Comparison of ENCODE assay signal across 1 cellular context in the genomic region with DNA sequence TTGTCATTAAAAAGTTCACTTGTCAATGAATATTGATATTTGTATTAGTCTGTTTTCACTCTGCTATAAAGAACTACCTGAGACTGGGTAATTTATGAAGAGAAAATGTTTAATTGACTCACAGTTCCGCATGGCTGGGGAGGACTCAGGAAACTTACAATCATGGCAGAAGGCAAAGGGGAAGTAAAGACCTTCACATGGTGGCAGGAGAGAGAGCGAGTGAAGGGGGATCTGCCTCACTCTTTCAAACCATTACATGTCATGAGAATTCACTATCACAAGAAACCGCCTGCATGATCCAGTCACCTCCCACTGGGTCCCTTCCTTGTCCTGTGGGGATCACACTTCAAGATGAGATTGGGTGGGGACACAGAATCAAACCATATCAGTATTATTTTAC.
A peak's percentile ranks its signal among the peaks of the same experiment; 100 is the strongest.
TF ChIP-seq lines count a peak whose summit lies in the region.

No MANE protein-coding gene starts in this region.

TF ChIP-seq in GM12878, 131 proteins besides CTCF, POLR2A, EP300 and RAD21:
- TF ChIP-seq, protein P1, sequence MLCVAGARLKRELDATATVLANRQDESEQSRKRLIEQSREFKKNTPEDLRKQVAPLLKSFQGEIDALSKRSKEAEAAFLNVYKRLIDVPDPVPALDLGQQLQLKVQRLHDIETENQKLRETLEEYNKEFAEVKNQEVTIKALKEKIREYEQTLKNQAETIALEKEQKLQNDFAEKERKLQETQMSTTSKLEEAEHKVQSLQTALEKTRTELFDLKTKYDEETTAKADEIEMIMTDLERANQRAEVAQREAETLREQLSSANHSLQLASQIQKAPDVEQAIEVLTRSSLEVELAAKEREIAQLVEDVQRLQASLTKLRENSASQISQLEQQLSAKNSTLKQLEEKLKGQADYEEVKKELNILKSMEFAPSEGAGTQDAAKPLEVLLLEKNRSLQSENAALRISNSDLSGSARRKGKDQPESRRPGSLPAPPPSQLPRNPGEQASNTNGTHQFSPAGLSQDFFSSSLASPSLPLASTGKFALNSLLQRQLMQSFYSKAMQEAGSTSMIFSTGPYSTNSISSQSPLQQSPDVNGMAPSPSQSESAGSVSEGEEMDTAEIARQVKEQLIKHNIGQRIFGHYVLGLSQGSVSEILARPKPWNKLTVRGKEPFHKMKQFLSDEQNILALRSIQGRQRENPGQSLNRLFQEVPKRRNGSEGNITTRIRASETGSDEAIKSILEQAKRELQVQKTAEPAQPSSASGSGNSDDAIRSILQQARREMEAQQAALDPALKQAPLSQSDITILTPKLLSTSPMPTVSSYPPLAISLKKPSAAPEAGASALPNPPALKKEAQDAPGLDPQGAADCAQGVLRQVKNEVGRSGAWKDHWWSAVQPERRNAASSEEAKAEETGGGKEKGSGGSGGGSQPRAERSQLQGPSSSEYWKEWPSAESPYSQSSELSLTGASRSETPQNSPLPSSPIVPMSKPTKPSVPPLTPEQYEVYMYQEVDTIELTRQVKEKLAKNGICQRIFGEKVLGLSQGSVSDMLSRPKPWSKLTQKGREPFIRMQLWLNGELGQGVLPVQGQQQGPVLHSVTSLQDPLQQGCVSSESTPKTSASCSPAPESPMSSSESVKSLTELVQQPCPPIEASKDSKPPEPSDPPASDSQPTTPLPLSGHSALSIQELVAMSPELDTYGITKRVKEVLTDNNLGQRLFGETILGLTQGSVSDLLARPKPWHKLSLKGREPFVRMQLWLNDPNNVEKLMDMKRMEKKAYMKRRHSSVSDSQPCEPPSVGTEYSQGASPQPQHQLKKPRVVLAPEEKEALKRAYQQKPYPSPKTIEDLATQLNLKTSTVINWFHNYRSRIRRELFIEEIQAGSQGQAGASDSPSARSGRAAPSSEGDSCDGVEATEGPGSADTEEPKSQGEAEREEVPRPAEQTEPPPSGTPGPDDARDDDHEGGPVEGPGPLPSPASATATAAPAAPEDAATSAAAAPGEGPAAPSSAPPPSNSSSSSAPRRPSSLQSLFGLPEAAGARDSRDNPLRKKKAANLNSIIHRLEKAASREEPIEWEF (IDR thresholded peaks at IDR 0.05; ENCODE audit: insufficient replicate concordance, low read depth, low read length), result no peak
- TF ChIP-seq, protein P2, sequence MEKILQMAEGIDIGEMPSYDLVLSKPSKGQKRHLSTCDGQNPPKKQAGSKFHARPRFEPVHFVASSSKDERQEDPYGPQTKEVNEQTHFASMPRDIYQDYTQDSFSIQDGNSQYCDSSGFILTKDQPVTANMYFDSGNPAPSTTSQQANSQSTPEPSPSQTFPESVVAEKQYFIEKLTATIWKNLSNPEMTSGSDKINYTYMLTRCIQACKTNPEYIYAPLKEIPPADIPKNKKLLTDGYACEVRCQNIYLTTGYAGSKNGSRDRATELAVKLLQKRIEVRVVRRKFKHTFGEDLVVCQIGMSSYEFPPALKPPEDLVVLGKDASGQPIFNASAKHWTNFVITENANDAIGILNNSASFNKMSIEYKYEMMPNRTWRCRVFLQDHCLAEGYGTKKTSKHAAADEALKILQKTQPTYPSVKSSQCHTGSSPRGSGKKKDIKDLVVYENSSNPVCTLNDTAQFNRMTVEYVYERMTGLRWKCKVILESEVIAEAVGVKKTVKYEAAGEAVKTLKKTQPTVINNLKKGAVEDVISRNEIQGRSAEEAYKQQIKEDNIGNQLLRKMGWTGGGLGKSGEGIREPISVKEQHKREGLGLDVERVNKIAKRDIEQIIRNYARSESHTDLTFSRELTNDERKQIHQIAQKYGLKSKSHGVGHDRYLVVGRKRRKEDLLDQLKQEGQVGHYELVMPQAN (conservative IDR thresholded peaks at IDR 0.05), result no peak
- TF ChIP-seq CBX5 (IDR thresholded peaks at IDR 0.05; ENCODE audit: low read depth), result no peak
- TF ChIP-seq STAT3 (IDR thresholded peaks at IDR 0.05; ENCODE audit: low read depth, low read length), result no peak
- TF ChIP-seq CBX3 (IDR thresholded peaks at IDR 0.05; ENCODE audit: borderline replicate concordance, low read depth), result no peak
- 0 out of 2 replicates have a peak, but pooled peaks have one; percentile 16 for TF ChIP-seq YY1 (IDR thresholded peaks at IDR 0.05; ENCODE audit: low read depth, low read length)
- TF ChIP-seq MTA2 (IDR thresholded peaks at IDR 0.05; ENCODE audit: low read depth), result no peak
- TF ChIP-seq FOXM1 (IDR thresholded peaks at IDR 0.05; ENCODE audit: low read depth, low read length), result no peak
- 0 out of 2 replicates have a peak, but pooled peaks have one; percentile 26 for TF ChIP-seq JUNB (IDR thresholded peaks at IDR 0.05)
- TF ChIP-seq SIX5 (IDR thresholded peaks at IDR 0.05; ENCODE audit: low read depth, low read length, severe bottlenecking), result no peak
- no peak for TF ChIP-seq PAX5 (IDR thresholded peaks at IDR 0.05; ENCODE audit: borderline replicate concordance, low read depth, low read length)
- TF ChIP-seq, protein P3, sequence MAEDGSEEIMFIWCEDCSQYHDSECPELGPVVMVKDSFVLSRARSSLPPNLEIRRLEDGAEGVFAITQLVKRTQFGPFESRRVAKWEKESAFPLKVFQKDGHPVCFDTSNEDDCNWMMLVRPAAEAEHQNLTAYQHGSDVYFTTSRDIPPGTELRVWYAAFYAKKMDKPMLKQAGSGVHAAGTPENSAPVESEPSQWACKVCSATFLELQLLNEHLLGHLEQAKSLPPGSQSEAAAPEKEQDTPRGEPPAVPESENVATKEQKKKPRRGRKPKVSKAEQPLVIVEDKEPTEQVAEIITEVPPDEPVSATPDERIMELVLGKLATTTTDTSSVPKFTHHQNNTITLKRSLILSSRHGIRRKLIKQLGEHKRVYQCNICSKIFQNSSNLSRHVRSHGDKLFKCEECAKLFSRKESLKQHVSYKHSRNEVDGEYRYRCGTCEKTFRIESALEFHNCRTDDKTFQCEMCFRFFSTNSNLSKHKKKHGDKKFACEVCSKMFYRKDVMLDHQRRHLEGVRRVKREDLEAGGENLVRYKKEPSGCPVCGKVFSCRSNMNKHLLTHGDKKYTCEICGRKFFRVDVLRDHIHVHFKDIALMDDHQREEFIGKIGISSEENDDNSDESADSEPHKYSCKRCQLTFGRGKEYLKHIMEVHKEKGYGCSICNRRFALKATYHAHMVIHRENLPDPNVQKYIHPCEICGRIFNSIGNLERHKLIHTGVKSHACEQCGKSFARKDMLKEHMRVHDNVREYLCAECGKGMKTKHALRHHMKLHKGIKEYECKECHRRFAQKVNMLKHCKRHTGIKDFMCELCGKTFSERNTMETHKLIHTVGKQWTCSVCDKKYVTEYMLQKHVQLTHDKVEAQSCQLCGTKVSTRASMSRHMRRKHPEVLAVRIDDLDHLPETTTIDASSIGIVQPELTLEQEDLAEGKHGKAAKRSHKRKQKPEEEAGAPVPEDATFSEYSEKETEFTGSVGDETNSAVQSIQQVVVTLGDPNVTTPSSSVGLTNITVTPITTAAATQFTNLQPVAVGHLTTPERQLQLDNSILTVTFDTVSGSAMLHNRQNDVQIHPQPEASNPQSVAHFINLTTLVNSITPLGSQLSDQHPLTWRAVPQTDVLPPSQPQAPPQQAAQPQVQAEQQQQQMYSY (CRISPR knock-in tag; IDR thresholded peaks at IDR 0.05), result no peak
- TF ChIP-seq ZBED1 (IDR thresholded peaks at IDR 0.05; ENCODE audit: borderline replicate concordance), result peak; percentile 39; the same call in 1 of the 2 replicates
- TF ChIP-seq SPI1 (IDR thresholded peaks at IDR 0.05; ENCODE audit: borderline replicate concordance, insufficient read depth, low read depth, low read length), result 0 out of 2 replicates have a peak, but pooled peaks have one; percentile 1
- TF ChIP-seq CREM (IDR thresholded peaks at IDR 0.05; ENCODE audit: low read depth), result peak; percentile 2; the same call in 1 of the 2 replicates
TF ChIP-seq in GM12878: peak in this region for 5.
